ENCODE assay signal across 19 cellular contexts in the genomic region with DNA sequence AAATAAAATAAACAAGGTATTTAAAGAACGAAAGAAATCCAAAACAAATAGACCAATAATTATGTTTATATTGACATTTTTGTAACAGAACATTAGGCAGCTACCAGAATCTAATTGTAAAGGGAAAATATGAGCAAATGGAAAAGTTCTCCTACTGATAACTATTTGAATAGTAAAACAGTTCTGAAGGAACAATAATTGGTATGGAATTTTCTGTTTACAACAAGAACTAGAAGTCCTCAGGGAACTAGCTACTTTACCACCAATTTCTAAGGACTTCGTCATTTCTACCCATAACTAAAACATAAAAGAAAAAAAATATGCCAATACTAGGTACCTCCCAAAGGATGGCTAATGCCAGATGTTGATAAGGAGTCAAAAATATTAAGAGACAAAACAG. TPM values are rescaled to one million over a fixed set of nuclear protein-coding genes. Genes with fewer than 3 reads are reported as not detected.
DNase-seq lines count a peak whose midpoint lies in the region; ATAC-seq, FAIRE-seq and TF ChIP-seq lines count a peak whose summit lies in the region.
"Had no signal": no experiment of that assay in that cellular context is flagged by ENCODE, and none has a peak within 500 bp of the region (broad histone marks: within the 10 kb centered on the region; RNA-seq: fewer than 3 reads in every experiment).

No MANE protein-coding gene starts in this region.

- DNase-seq in K562 (ENCODE audit: extremely low read depth in 1 of 4, low spot score in 3 of 4) = no peak
- DNase-seq in fibroblast of villous mesenchyme (ENCODE audit: low read depth) = peak; percentile 56
- DNase-seq in stimulated activated CD4-positive, alpha-beta T cell treated with anti-CD3 and anti-CD28 coated beads, Interleukin-4, amount 100 ng/mL, for 1 hour = no peak
- no peak for DNase-seq in adrenal gland
- DNase-seq: ACHN; CD4-positive, CD25-positive, alpha-beta regulatory T cell; Kasumi-1; NCI-H1105; NCI-H1694; NCI-H2171; NCI-H345; SIG-M5 had no signal

- H3K9me3 ChIP-seq in K562 (replicated peaks; ENCODE audit: control insufficient read depth, insufficient read depth, low read depth, low read length) (no peaks in the 10 kb centered on the region), adrenal gland (replicated peaks in 1 of 3) (no peaks in the 10 kb centered on the region)

- in situ Hi-C loops in K562 (cut with MboI) = no loop called here

- BruUV-seq in K562 (replicated peaks; lab: Mats Ljungman, UMichigan) = no TSS peak

- TF ChIP-seq CTCF in KMS-11 (conservative IDR thresholded peaks at IDR 0.05; ENCODE audit: low read depth, low read length) (no peak), K562 (IDR thresholded peaks at IDR 0.05 in 2 of 3, conservative IDR thresholded peaks at IDR 0.05 in 1 of 3; ENCODE audit: insufficient read depth in 2 of 3, low read depth in 1 of 3, low read length in 3 of 3) (no peak), fibroblast of villous mesenchyme (IDR thresholded peaks at IDR 0.05; ENCODE audit: insufficient read depth, low read depth, low read length) (no peak), adrenal gland (IDR thresholded peaks at IDR 0.05) (no peak)

- 89% methylated on average over 2 of the region's 2 CpGs for WGBS in K562 (ENCODE audit: insufficient coverage, low coverage, missing lambda C conversion rate)
- WGBS in adrenal gland, 4 donors = 90 to 92% (median 91%) methylated on average over 2 of the region's 2 CpGs

- TF ChIP-seq EP300 in K562 (IDR thresholded peaks at IDR 0.05; ENCODE audit: low read length) = no peak

- no peak for TF ChIP-seq POLR2A in K562 (conservative IDR thresholded peaks at IDR 0.05)
- no peak for TF ChIP-seq POLR2A in adrenal gland (IDR thresholded peaks at IDR 0.05)

- H3K4me2 ChIP-seq in KMS-11 = peak overlapping the region; percentile 53
- no peak overlapping the region for H3K4me2 ChIP-seq in K562 (ENCODE audit: insufficient read depth, low read length)

- CTCF ChIA-PET in K562 (lab: Yijun Ruan, JAX; ENCODE audit: low intra/inter-chr PET ratio) = no interaction called here

- ATAC-seq in K562 (no peak), GM19035 (IDR thresholded peaks at IDR 0.05; ENCODE audit: unreplicated experiment) (no peak), GM19395 (IDR thresholded peaks at IDR 0.05; ENCODE audit: unreplicated experiment) (no peak)
- ATAC-seq: HCT116 had no signal

- H3K79me2 ChIP-seq in KMS-11 (ENCODE audit: insufficient read depth, low read depth) (no peaks in the 10 kb centered on the region), K562 (ENCODE audit: control insufficient read depth, insufficient read depth, low read length) (no peaks in the 10 kb centered on the region)

- H3K9ac ChIP-seq in KMS-11 = no peak overlapping the region
- H3K9ac ChIP-seq in K562 (ENCODE audit: insufficient read depth in 1 of 2, low read depth in 2 of 2, low read length in 2 of 2) = no peak overlapping the region

- H3K27ac ChIP-seq in KMS-11 = peak overlapping the region; percentile 56; the same call in 1 of the 2 replicates
- no peak overlapping the region for H3K27ac ChIP-seq in K562 (ENCODE audit: extremely low read depth, low read depth, low read length)
- H3K27ac ChIP-seq in adrenal gland = no peak overlapping the region
- H3K27ac ChIP-seq: HL-60, SK-N-MC had no signal

- no peaks in the 10 kb centered on the region for H3K36me3 ChIP-seq in KMS-11 (ENCODE audit: insufficient read depth)
- H3K36me3 ChIP-seq in K562 (ENCODE audit: control insufficient read depth, insufficient read depth, low read length) = peaks cover 7% of the 10 kb centered on the region; the same call in 1 of the 3 replicates
- no peaks in the 10 kb centered on the region for H3K36me3 ChIP-seq in adrenal gland (replicated peaks in 1 of 2)

- no peak overlapping the region for H3K4me3 ChIP-seq in KMS-11 (IDR thresholded peaks at IDR 0.05; ENCODE audit: insufficient read depth, low read depth, low read length)
- no peak overlapping the region for H3K4me3 ChIP-seq in K562
- no peak overlapping the region for H3K4me3 ChIP-seq in fibroblast of villous mesenchyme (ENCODE audit: low read depth, low read length)
- H3K4me3 ChIP-seq in adrenal gland = no peak overlapping the region
- H3K4me3 ChIP-seq: SK-N-MC had no signal

- peak; percentile 6 for FAIRE-seq in K562 (lab: Jason Lieb, UNC)
- FAIRE-seq: RCC 7860 had no signal

- no peaks in the 10 kb centered on the region for H3K9me1 ChIP-seq in K562 (ENCODE audit: control insufficient read depth, insufficient read depth, low read length)

- H4K20me1 ChIP-seq in KMS-11 (ENCODE audit: insufficient read depth) = no peaks in the 10 kb centered on the region
- no peaks in the 10 kb centered on the region for H4K20me1 ChIP-seq in K562 (replicated peaks; ENCODE audit: control insufficient read depth, insufficient read depth, low read length)

- intact Hi-C loops in K562 (cut with micrococcal nuclease) (no loop called here), adrenal gland (cut with DNase I) (no loop called here)

- H3K4me1 ChIP-seq in KMS-11 (ENCODE audit: low read depth, poor library complexity, severe bottlenecking) = peaks cover 39% of the 10 kb centered on the region
- H3K4me1 ChIP-seq in K562 (replicated peaks in 1 of 2; ENCODE audit: control insufficient read depth in 2 of 2, insufficient read depth in 2 of 2, low read length in 2 of 2) = no peaks in the 10 kb centered on the region
- peaks cover 0 to 8% of the 10 kb centered on the region in 2 donors for H3K4me1 ChIP-seq in adrenal gland (replicated peaks in 1 of 2)

- POLR2A ChIA-PET in K562 (lab: Yijun Ruan, JAX) = interaction anchor here (0.8 to 1.0 kb wide), 2 partner anchors 9 to 20 kb away, joined by 3 read pairs; no protein-coding TSS in a partner anchor

- H2AFZ ChIP-seq in KMS-11 (ENCODE audit: low read depth) = no peak overlapping the region
- no peak overlapping the region for H2AFZ ChIP-seq in K562 (ENCODE audit: low read depth, low read length)

- TF ChIP-seq RAD21 in K562 (CRISPR knock-in tag; conservative IDR thresholded peaks at IDR 0.05 in 1 of 2, IDR thresholded peaks at IDR 0.05 in 1 of 2) = no peak

- no peaks in the 10 kb centered on the region for H3K27me3 ChIP-seq in KMS-11 (ENCODE audit: insufficient read depth, low read depth)
- H3K27me3 ChIP-seq in K562 (ENCODE audit: control insufficient read depth in 2 of 2, insufficient read depth in 2 of 2, low read length in 2 of 2) = no peaks in the 10 kb centered on the region
- no peaks in the 10 kb centered on the region for H3K27me3 ChIP-seq in adrenal gland

TF ChIP-seq in K562, 482 proteins besides CTCF, POLR2A, EP300 and RAD21 (continues in another document):
- no peak for TF ChIP-seq RFX5 (IDR thresholded peaks at IDR 0.05; ENCODE audit: low read depth, low read length)
- TF ChIP-seq MECOM (CRISPR knock-in tag; IDR thresholded peaks at IDR 0.05) = no peak
- TF ChIP-seq ZKSCAN8 (CRISPR knock-in tag; IDR thresholded peaks at IDR 0.05) = no peak
- no peak for TF ChIP-seq EP400 (IDR thresholded peaks at IDR 0.05)
- no peak for TF ChIP-seq ZNF12 (CRISPR knock-in tag; IDR thresholded peaks at IDR 0.05)
- TF ChIP-seq, protein P1, sequence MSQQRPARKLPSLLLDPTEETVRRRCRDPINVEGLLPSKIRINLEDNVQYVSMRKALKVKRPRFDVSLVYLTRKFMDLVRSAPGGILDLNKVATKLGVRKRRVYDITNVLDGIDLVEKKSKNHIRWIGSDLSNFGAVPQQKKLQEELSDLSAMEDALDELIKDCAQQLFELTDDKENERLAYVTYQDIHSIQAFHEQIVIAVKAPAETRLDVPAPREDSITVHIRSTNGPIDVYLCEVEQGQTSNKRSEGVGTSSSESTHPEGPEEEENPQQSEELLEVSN (IDR thresholded peaks at IDR 0.05; ENCODE audit: borderline replicate concordance in 1 of 2, extremely low read depth in 1 of 2, insufficient read depth in 1 of 2, insufficient read length in 1 of 2, low read depth in 1 of 2, low read length in 1 of 2, poor library complexity in 1 of 2, severe bottlenecking in 1 of 2) = no peak
- TF ChIP-seq ZFX (CRISPR knock-in tag; IDR thresholded peaks at IDR 0.05) = no peak
- TF ChIP-seq LCOR (CRISPR knock-in tag; IDR thresholded peaks at IDR 0.05) = no peak
- TF ChIP-seq, protein P2, sequence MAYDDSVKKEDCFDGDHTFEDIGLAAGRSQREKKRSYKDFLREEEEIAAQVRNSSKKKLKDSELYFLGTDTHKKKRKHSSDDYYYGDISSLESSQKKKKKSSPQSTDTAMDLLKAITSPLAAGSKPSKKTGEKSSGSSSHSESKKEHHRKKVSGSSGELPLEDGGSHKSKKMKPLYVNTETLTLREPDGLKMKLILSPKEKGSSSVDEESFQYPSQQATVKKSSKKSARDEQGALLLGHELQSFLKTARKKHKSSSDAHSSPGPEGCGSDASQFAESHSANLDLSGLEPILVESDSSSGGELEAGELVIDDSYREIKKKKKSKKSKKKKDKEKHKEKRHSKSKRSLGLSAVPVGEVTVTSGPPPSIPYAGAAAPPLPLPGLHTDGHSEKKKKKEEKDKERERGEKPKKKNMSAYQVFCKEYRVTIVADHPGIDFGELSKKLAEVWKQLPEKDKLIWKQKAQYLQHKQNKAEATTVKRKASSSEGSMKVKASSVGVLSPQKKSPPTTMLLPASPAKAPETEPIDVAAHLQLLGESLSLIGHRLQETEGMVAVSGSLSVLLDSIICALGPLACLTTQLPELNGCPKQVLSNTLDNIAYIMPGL (CRISPR knock-in tag; IDR thresholded peaks at IDR 0.05) = no peak
- no peak for TF ChIP-seq DPF2 (IDR thresholded peaks at IDR 0.05)
- no peak for TF ChIP-seq KDM1A (IDR thresholded peaks at IDR 0.05)

RNA-seq across cellular contexts. Expression of a gene that starts 58.5 kb away (rescaled TPM):
- total RNA-seq in K562 (2011; cell fraction: chromatin; rRNA removed; ENCODE audit: low replicate concordance) = 28.7 and 124 TPM in 2 replicates
- total RNA-seq in K562 (2011; cell fraction: nucleolus; rRNA removed) = 12.8 and 17.6 TPM in 2 replicates
- total RNA-seq in K562 (2011; cell fraction: nucleoplasm; rRNA removed) = 41.8 and 63.9 TPM in 2 replicates
- 33.4 and 34.1 TPM in 2 replicates for total RNA-seq in K562 (2014; rRNA removed)
- total RNA-seq in K562 (2014; rRNA removed; fragmentation: Illumina TruSeq; extraction: Trizol) = 55.7 and 65.6 TPM in 2 replicates
- 60.4 and 61.8 TPM in 2 replicates for total RNA-seq in K562 (2015; rRNA removed; fragmentation: Illumina TruSeq; extraction: Trizol)
- 42.2 and 42.8 TPM in 2 replicates for total RNA-seq in K562 (2021)
- 51.4 and 55.6 TPM in 2 replicates for polyA plus RNA-seq in K562 (2011; rRNA removed)
- polyA plus RNA-seq in K562 (2011; cell fraction: cytosol; rRNA removed) = 21.8 and 45.4 TPM in 2 replicates
- 20.3 and 36.5 TPM in 2 replicates for polyA plus RNA-seq in K562 (2011; cell fraction: nucleus; rRNA removed)
- 40.5 and 54.7 TPM in 2 replicates for polyA plus RNA-seq in K562 (2012)
- 46.8 and 55.1 TPM in 2 replicates for polyA plus RNA-seq in K562 (2014; fragmentation: Illumina TruSeq; extraction: Trizol)
- polyA plus RNA-seq in K562 (2014; fragmentation: Nextera tagmentation; extraction: Ambion mirVana) = 10 to 100 TPM; 21.1 to 30.9 TPM
- 25.2 and 29.8 TPM in 2 replicates for polyA plus RNA-seq in K562 (2014; rRNA removed)
- 94.2 and 106 TPM in 2 replicates for polyA minus RNA-seq in K562 (2011; rRNA and poly(A)+ RNA removed)
- 27.1 and 30.8 TPM in 2 replicates for polyA minus RNA-seq in K562 (2011; cell fraction: cytosol; rRNA and poly(A)+ RNA removed)
- polyA minus RNA-seq in K562 (2011; cell fraction: nucleus; rRNA and poly(A)+ RNA removed) = 39.6 and 79.5 TPM in 2 replicates
- 78.6 and 113 TPM in 2 replicates for total RNA-seq in fibroblast of villous mesenchyme
- 10 to 100 TPM; 25.7 to 59.1 (median 34.3) TPM for total RNA-seq in adrenal gland
- polyA plus RNA-seq in adrenal gland = 10 to 100 TPM; 22.0 to 53.7 (median 26.7) TPM
